ENCODE assay signal across 8 cellular contexts in genomic region chr12:1590083-1590979, GRCh38. TPM values are rescaled to one million over a fixed set of nuclear protein-coding genes. Genes with fewer than 3 reads are reported as not detected.
DNase-seq lines count a peak whose midpoint lies in the region; ATAC-seq and TF ChIP-seq lines count a peak whose summit lies in the region.

No MANE protein-coding gene starts in this region.

- H3K4me3 ChIP-seq in BLaER1 treated with 17β-estradiol and CSF1 and Interleukin-3, amounts not matched to agents 10 nM and 100 nM = peak overlapping the region in 8 of 10 experiments; percentile 81 to 95 (median 88); a peak in 8 of 20 replicates
- peak overlapping the region; percentile 11 for H3K4me3 ChIP-seq in epithelial cell of esophagus (ENCODE audit: low read length)

- H3K27me3 ChIP-seq in BLaER1 treated with 17β-estradiol and CSF1 and Interleukin-3, amounts not matched to agents 10 nM and 100 nM = no peaks in the 10 kb centered on the region

- no peak for TF ChIP-seq CTCF in epithelial cell of esophagus (IDR thresholded peaks at IDR 0.05; ENCODE audit: insufficient read depth, low read depth, low read length, missing control alignments)

- H3K27me3 Mint-ChIP-seq in naive B cell = no peaks in the 10 kb centered on the region

- H3K27ac ChIP-seq in BLaER1 treated with 17β-estradiol and CSF1 and Interleukin-3, amounts not matched to agents 10 nM and 100 nM = no peak overlapping the region

- H3K36me3 ChIP-seq in BLaER1 treated with 17β-estradiol and CSF1 and Interleukin-3, amounts not matched to agents 10 nM and 100 nM = peaks cover 0 to 16% (median 0%) of the 10 kb centered on the region in 11 experiments; a peak in 8 of 22 replicates

- H3K36me3 Mint-ChIP-seq in naive B cell = no peaks in the 10 kb centered on the region

- peak overlapping the region in 7 of 11 experiments; percentile 3 to 97 (median 42); a peak in 6 of 22 replicates for H3K9ac ChIP-seq in BLaER1 treated with 17β-estradiol and CSF1 and Interleukin-3, amounts not matched to agents 10 nM and 100 nM

- peaks cover 50 to 72% (median 60%) of the 10 kb centered on the region in 11 experiments; a peak in 21 of 22 replicates for H4K20me1 ChIP-seq in BLaER1 treated with 17β-estradiol and CSF1 and Interleukin-3, amounts not matched to agents 10 nM and 100 nM

- H3K9me3 Mint-ChIP-seq in naive B cell = peaks cover 0 to 1% (median 0%) of the 10 kb centered on the region in 7 donors

- no peaks in the 10 kb centered on the region for H3K9me3 ChIP-seq in BLaER1 treated with 17β-estradiol and CSF1 and Interleukin-3, amounts not matched to agents 10 nM and 100 nM (replicated peaks in 1 of 11)

- peaks cover 38 to 70% (median 58%) of the 10 kb centered on the region in 10 experiments for H3K4me1 ChIP-seq in BLaER1 treated with 17β-estradiol and CSF1 and Interleukin-3, amounts not matched to agents 10 nM and 100 nM

- ATAC-seq in naive B cell (ENCODE audit: low read depth in 2 of 2) (no peak), GM21423 (IDR thresholded peaks at IDR 0.05; ENCODE audit: unreplicated experiment) (no peak)

- peak; percentile 30 for DNase-seq in OCI-M1 (lab: John Stamatoyannopoulos, UW)
- no peak for DNase-seq in epithelial cell of esophagus (ENCODE audit: low read depth)
- no peak for DNase-seq in naive B cell
- DNase-seq in GM19238 (ENCODE audit: insufficient read length, low spot score) = no peak
- DNase-seq in activated CD4-positive, CD25-positive, alpha-beta regulatory T cell (lab: John Stamatoyannopoulos, UW) = no peak
- no peak for DNase-seq in DMS153 (lab: John Stamatoyannopoulos, UW)

- peak overlapping the region in 2 of 6 donors; percentile 4 to 76 for H3K27ac Mint-ChIP-seq in naive B cell

- H3K4me2 ChIP-seq in BLaER1 treated with 17β-estradiol and CSF1 and Interleukin-3, amounts not matched to agents 10 nM and 100 nM = peak overlapping the region; percentile 95 to 100 (median 99)

- peaks cover 46 to 62% (median 57%) of the 10 kb centered on the region in 3 donors for H3K4me1 Mint-ChIP-seq in naive B cell

- peak overlapping the region in 7 of 8 donors; percentile 0 to 91 (median 55) for H3K4me3 Mint-ChIP-seq in naive B cell

RNA-seq across cellular contexts. Expression of gene FBXL14, which starts 4.0 kb away (rescaled TPM):
- polyA plus RNA-seq in naive B cell (ENCODE audit: low read depth in 6 of 6) = 10 to 100 TPM; 11.2 to 20.6 (median 14.6) TPM

RNA-seq across cellular contexts. Expression of gene WNT5B, which starts 38.7 kb away (rescaled TPM):
- not detected for polyA plus RNA-seq in naive B cell (ENCODE audit: low read depth in 6 of 6)
